Comparison of ENCODE assay signal across 9 cellular contexts in genomic region chr19:10752237-10752912, GRCh38. TPM values are rescaled to one million over a fixed set of nuclear protein-coding genes. Genes with fewer than 3 reads are reported as not detected.
DNase-seq lines count a peak whose midpoint lies in the region; ATAC-seq lines count a peak whose summit lies in the region.
"Had no signal": no experiment of that assay in that cellular context is flagged by ENCODE, and none has a peak within 500 bp of the region (broad histone marks: within the 10 kb centered on the region; RNA-seq: fewer than 3 reads in every experiment).

No MANE protein-coding gene starts in this region.

- peak overlapping the region; percentile 97 for H3K27ac Mint-ChIP-seq in T-helper 17 cell
- peak overlapping the region; percentile 71 to 91 for H3K27ac Mint-ChIP-seq in natural killer cell treated with Interleukin-12 subunit alpha and Interleukin-12 subunit beta and Interleukin-15 and Interleukin-18, amount 100 ng/mL, for 72 hours

- H3K4me3 Mint-ChIP-seq in T-helper 17 cell, result peak overlapping the region; percentile 43
- H3K4me3 Mint-ChIP-seq in natural killer cell treated with Interleukin-12 subunit alpha and Interleukin-12 subunit beta and Interleukin-15 and Interleukin-18, amount 100 ng/mL, for 72 hours, result no peak overlapping the region

- H3K4me1 Mint-ChIP-seq in T-helper 17 cell, result peaks cover 64% of the 10 kb centered on the region
- H3K4me1 Mint-ChIP-seq in natural killer cell treated with Interleukin-12 subunit alpha and Interleukin-12 subunit beta and Interleukin-15 and Interleukin-18, amount 100 ng/mL, for 72 hours (ENCODE audit: low read depth in 2 of 2), result peaks cover 69 to 74% of the 10 kb centered on the region in 2 donors

- H3K36me3 Mint-ChIP-seq in T-helper 17 cell (ENCODE audit: low read depth), result no peaks in the 10 kb centered on the region
- H3K36me3 Mint-ChIP-seq in natural killer cell treated with Interleukin-12 subunit alpha and Interleukin-12 subunit beta and Interleukin-15 and Interleukin-18, amount 100 ng/mL, for 72 hours, result no peaks in the 10 kb centered on the region

- no peaks in the 10 kb centered on the region for H3K9me3 ChIP-seq in T-helper 17 cell (ENCODE audit: control insufficient read depth, low read length, poor library complexity, severe bottlenecking)
- H3K9me3 ChIP-seq: SJCRH30 had no signal

- H3K27me3 Mint-ChIP-seq in T-helper 17 cell, result no peaks in the 10 kb centered on the region
- H3K27me3 Mint-ChIP-seq in natural killer cell treated with Interleukin-12 subunit alpha and Interleukin-12 subunit beta and Interleukin-15 and Interleukin-18, amount 100 ng/mL, for 72 hours, result no peaks in the 10 kb centered on the region

- no peak for ATAC-seq in T-helper 17 cell
- no peak for ATAC-seq in natural killer cell treated with Interleukin-12 subunit alpha and Interleukin-12 subunit beta and Interleukin-15 and Interleukin-18, amount 100 ng/mL, for 72 hours
- no peak for ATAC-seq in left lobe of liver

- DNase-seq in AG20443 (ENCODE audit: low spot score) (peak; percentile 5), T-helper 17 cell (no peak), globus pallidus (ENCODE audit: low spot score) (peak; percentile 97), left lobe of liver (ENCODE audit: low spot score) (no peak), NCI-H146 (lab: John Stamatoyannopoulos, UW) (no peak), NAMALWA (ENCODE audit: low spot score) (no peak)
- peak; percentile 1 for DNase-seq in natural killer cell treated with Interleukin-12 subunit alpha and Interleukin-12 subunit beta and Interleukin-15 and Interleukin-18, amount 100 ng/mL, for 72 hours (ENCODE audit: low spot score)
- no peak for DNase-seq in activated CD8-positive, alpha-beta memory T cell treated with anti-CD3 and anti-CD28 coated beads, Interleukin-2, amount 50 U/mL, for 48 hours
- DNase-seq: SJCRH30 had no signal

- H3K9me3 Mint-ChIP-seq in natural killer cell treated with Interleukin-12 subunit alpha and Interleukin-12 subunit beta and Interleukin-15 and Interleukin-18, amount 100 ng/mL, for 72 hours, result no peaks in the 10 kb centered on the region

RNA-seq across cellular contexts. Expression of gene DNM2, which starts 34.5 kb away (rescaled TPM):
- total RNA-seq in T-helper 17 cell, result 100 to 1,000 TPM; 267 to 273 TPM
- total RNA-seq in natural killer cell treated with Interleukin-12 subunit alpha and Interleukin-12 subunit beta and Interleukin-15 and Interleukin-18, amount 100 ng/mL, for 72 hours, result 100 to 1,000 TPM; 403 to 422 TPM
- 64.8 TPM for total RNA-seq in left lobe of liver

RNA-seq across cellular contexts. Expression of gene QTRT1, which starts 51.1 kb away (rescaled TPM):
- total RNA-seq in T-helper 17 cell, result 10 to 100 TPM; 49.4 to 56.9 TPM
- 100 to 1,000 TPM in 1 of 2 donors, 10 to 100 TPM in 1; 32.0 to 110 TPM for total RNA-seq in natural killer cell treated with Interleukin-12 subunit alpha and Interleukin-12 subunit beta and Interleukin-15 and Interleukin-18, amount 100 ng/mL, for 72 hours
- 33.2 TPM for total RNA-seq in left lobe of liver

Comparison
In these comparisons a context has a peak if more than half of its experiments do, and no peak if none do; other contexts are left out.
1. DNase-seq: peak in AG20443 (single experiment), globus pallidus (single experiment) and natural killer cell treated with Interleukin-12 subunit alpha and Interleukin-12 subunit beta and Interleukin-15 and Interleukin-18, amount 100 ng/mL, for 72 hours (single experiment); none in T-helper 17 cell (0 of 3), activated CD8-positive, alpha-beta memory T cell treated with anti-CD3 and anti-CD28 coated beads, Interleukin-2, amount 50 U/mL, for 48 hours (single experiment), left lobe of liver (single experiment), NCI-H146 (single experiment) and NAMALWA (single experiment).